Comparison of ENCODE assay signal across 34 cellular contexts in genomic region chr2:28322887-28323483, GRCh38.
DNase-seq lines count a peak whose midpoint lies in the region; ATAC-seq, FAIRE-seq and TF ChIP-seq lines count a peak whose summit lies in the region.
"Had no signal": no experiment of that assay in that cellular context is flagged by ENCODE, and none has a peak within 500 bp of the region (broad histone marks: within the 10 kb centered on the region; RNA-seq: fewer than 3 reads in every experiment).

No MANE protein-coding gene starts in this region.

- no peak overlapping the region for H3K18ac ChIP-seq in H1 (ENCODE audit: extremely low read depth, low read length)

- H3K23me2 ChIP-seq in H1 (ENCODE audit: low read depth, low read length) = no peaks in the 10 kb centered on the region

- DNase-seq in AG08396 (ENCODE audit: low spot score) (peak; percentile 22), WTC11 (ENCODE audit: low spot score) (no peak), H1 (ENCODE audit: low read depth in 1 of 2, low spot score in 2 of 2) (no peak), mesenteric fat pad (ENCODE audit: low spot score) (peak; percentile 60), left lung (no peak), colonic mucosa (no peak)
- DNase-seq: activated CD4-positive, alpha-beta T cell treated with anti-CD3 and anti-CD28 coated beads, Interleukin-2, amount 50 U/mL, for 4 hours; activated naive CD8-positive, alpha-beta T cell treated with anti-CD3 and anti-CD28 coated beads, Interleukin-2, amount 50 U/mL, for 24 hours; activated T-cell treated with anti-CD3 and anti-CD28 coated beads, Interleukin-2, amount 50 U/mL, for 72 hours; CD4-positive, alpha-beta T cell; effector memory CD4-positive, alpha-beta T cell; foreskin melanocyte; heart left ventricle; Kasumi-1; lower lobe of right lung; naive thymus-derived CD8-positive, alpha-beta T cell; NCI-H1436; NCI-H2081 treated with DMSO at 0.1 percent for 48 hours; NCI-H345; NCI-H69; PC-3; stimulated activated CD4-positive, alpha-beta T cell treated with anti-CD3 and anti-CD28 coated beads, Interleukin-1b, Interleukin-23, amount 100 ng/mL, for 48 hours; T-helper 17 cell; testis; uterus had no signal

- H4K20me1 ChIP-seq in H1 (replicated peaks in 1 of 2; ENCODE audit: control insufficient read depth in 1 of 2, insufficient read depth in 2 of 2, low read length in 2 of 2) = no peaks in the 10 kb centered on the region

- no peaks in the 10 kb centered on the region for H3K79me1 ChIP-seq in H1 (ENCODE audit: low read depth, low read length)

- POLR2A ChIA-PET in WTC11 (lab: Charles Lee) (no interaction called here), H1 (lab: Charles Lee; ENCODE audit: partially characterized antibody) (interaction anchor here (0.9 to 1.2 kb wide), 2 partner anchors 13 to 68 kb away, joined by 3 to 4 read pairs; no protein-coding TSS in a partner anchor)

- H4K91ac ChIP-seq in H1 (replicated peaks; ENCODE audit: insufficient read length, low read length) = peak overlapping the region; percentile 36

- H3K36me3 ChIP-seq in H1 (ENCODE audit: control insufficient read depth in 2 of 4, insufficient read depth in 4 of 4, low read length in 3 of 4) = no peaks in the 10 kb centered on the region
- peaks cover 0 to 12% of the 10 kb centered on the region in 2 donors for H3K36me3 ChIP-seq in left lung
- no peaks in the 10 kb centered on the region for H3K36me3 ChIP-seq in colonic mucosa
- H3K36me3 ChIP-seq: lower lobe of right lung, uterus had no signal

- no peak for TF ChIP-seq EP300 in H1 (IDR thresholded peaks at IDR 0.05; ENCODE audit: borderline replicate concordance in 1 of 2, low read depth in 2 of 2, low read length in 2 of 2)

- intact Hi-C loops in left lung (cut with DNase I) = no loop called here
- intact Hi-C loops in colonic mucosa (cut with DNase I) = no loop called here

- no peak overlapping the region for H2BK20ac ChIP-seq in H1 (ENCODE audit: low read length)

- peak overlapping the region; percentile 32; the same call in 1 of the 2 replicates for H2BK15ac ChIP-seq in H1 (ENCODE audit: low read length)

- H2BK120ac ChIP-seq in H1 (replicated peaks; ENCODE audit: low read depth, low read length) = no peak overlapping the region

- H3K4ac ChIP-seq in H1 (replicated peaks; ENCODE audit: insufficient read length, low read depth, low read length) = no peak overlapping the region

- peaks cover 50% of the 10 kb centered on the region for H3K4me1 Mint-ChIP-seq in WTC11

- no peak overlapping the region for H3K14ac ChIP-seq in H1 (ENCODE audit: insufficient read length)

- ATAC-seq in WTC11 (no peak), HG03095 (IDR thresholded peaks at IDR 0.05; ENCODE audit: unreplicated experiment) (no peak), left lung (no peak), GM19455 (IDR thresholded peaks at IDR 0.05; ENCODE audit: unreplicated experiment) (no peak)
- ATAC-seq: activated CD4-positive, CD25-positive, alpha-beta regulatory T cell treated with anti-CD3 and anti-CD28 coated beads, Interleukin-2, amount 50 U/mL, for 24 hours; activated naive CD8-positive, alpha-beta T cell treated with anti-CD3 and anti-CD28 coated beads, Interleukin-2, amount 50 U/mL, for 24 hours; activated T-cell treated with anti-CD3 and anti-CD28 coated beads, Interleukin-2, amount 50 U/mL, for 72 hours; HCT116; heart left ventricle; HepG2; lower lobe of right lung; naive thymus-derived CD8-positive, alpha-beta T cell; PC-3; T-helper 17 cell had no signal

- H3K9me3 Mint-ChIP-seq in WTC11 = no peaks in the 10 kb centered on the region
- H3K9me3 Mint-ChIP-seq: activated naive CD8-positive, alpha-beta T cell treated with anti-CD3 and anti-CD28 coated beads, Interleukin-2, amount 50 U/mL, for 24 hours; activated T-cell treated with anti-CD3 and anti-CD28 coated beads, Interleukin-2, amount 50 U/mL, for 72 hours; CD4-positive, alpha-beta T cell; naive thymus-derived CD8-positive, alpha-beta T cell; stimulated activated naive CD8-positive, alpha-beta T cell treated with anti-CD3 and anti-CD28 coated beads, Interleukin-15, Interleukin-2, amounts not matched to agents 100 ng/mL and 50 ng/mL, for 24 hours had no signal

- H3K4me1 ChIP-seq in H1 (replicated peaks in 1 of 4; ENCODE audit: control insufficient read depth in 3 of 4, insufficient read depth in 4 of 4, low read length in 3 of 4) (peaks cover 14 to 46% (median 29%) of the 10 kb centered on the region in 4 experiments), left lung (peaks cover 0 to 10% of the 10 kb centered on the region in 2 donors), colonic mucosa (no peaks in the 10 kb centered on the region)

- WGBS in H1 (ENCODE audit: extremely low coverage in 1 of 2, insufficient coverage in 1 of 2, insufficient read length in 1 of 2, insufficient replicate concordance in 2 of 2, low coverage in 1 of 2, low lambda C conversion rate in 2 of 2, missing lambda C conversion rate in 1 of 2), 2 experiments = 80% methylated on average over 7 of the region's 7 CpGs; no CpG with 5 or more reads in 1 of the 2 experiments

- no peak overlapping the region for H3K4me2 ChIP-seq in H1 (ENCODE audit: insufficient read depth in 1 of 2, low read depth in 2 of 2, low read length in 2 of 2)

- no peak for TF ChIP-seq RAD21 in H1 (IDR thresholded peaks at IDR 0.05 in 1 of 2, conservative IDR thresholded peaks at IDR 0.05 in 1 of 2; ENCODE audit: low read depth in 2 of 2, low read length in 2 of 2)

- FAIRE-seq in H1 (lab: Jason Lieb, UNC) = no peak
- FAIRE-seq: A204.1, colon, HepG2, TTC549 had no signal

- no peaks in the 10 kb centered on the region for H3K79me2 ChIP-seq in H1 (ENCODE audit: control insufficient read depth in 1 of 2, insufficient read depth in 2 of 2, low read length in 2 of 2)

- H3K9me3 ChIP-seq in H1 (ENCODE audit: insufficient read depth in 2 of 2, low read depth in 1 of 2, low read length in 1 of 2) = no peaks in the 10 kb centered on the region
- no peaks in the 10 kb centered on the region for H3K9me3 ChIP-seq in left lung
- H3K9me3 ChIP-seq in colonic mucosa = no peaks in the 10 kb centered on the region
- H3K9me3 ChIP-seq: heart left ventricle, lower lobe of right lung, testis, uterus had no signal

- H3K27me3 ChIP-seq in H1 (replicated peaks in 1 of 4; ENCODE audit: control insufficient read depth in 3 of 4, extremely low read depth in 1 of 4, insufficient read depth in 3 of 4, low read length in 3 of 4) (no peaks in the 10 kb centered on the region), left lung (no peaks in the 10 kb centered on the region), colonic mucosa (no peaks in the 10 kb centered on the region)
- H3K27me3 ChIP-seq: heart left ventricle, testis, uterus had no signal

- H2BK12ac ChIP-seq in H1 (ENCODE audit: low read depth, low read length) = peak overlapping the region; percentile 40; the same call in 1 of the 2 replicates

- no peak overlapping the region for H2AFZ ChIP-seq in H1 (ENCODE audit: low read length)

- 0 out of 2 replicates have a peak overlapping the region, but pooled peaks have one; percentile 60 for H3K27ac ChIP-seq in H1 (ENCODE audit: low read depth, low read length)
- H3K27ac ChIP-seq in left lung = no peak overlapping the region
- H3K27ac ChIP-seq in colonic mucosa = no peak overlapping the region
- H3K27ac ChIP-seq: heart left ventricle, lower lobe of right lung, testis, uterus had no signal

- no peak overlapping the region for H3K23ac ChIP-seq in H1 (ENCODE audit: insufficient read length)

- peak overlapping the region; percentile 68; the same call in 1 of the 2 replicates for H3K27ac Mint-ChIP-seq in WTC11
- H3K27ac Mint-ChIP-seq: activated naive CD8-positive, alpha-beta T cell treated with anti-CD3 and anti-CD28 coated beads, Interleukin-2, amount 50 U/mL, for 24 hours; activated T-cell treated with anti-CD3 and anti-CD28 coated beads, Interleukin-2, amount 50 U/mL, for 72 hours; CD4-positive, alpha-beta T cell; stimulated activated naive CD8-positive, alpha-beta T cell treated with anti-CD3 and anti-CD28 coated beads, Interleukin-15, Interleukin-2, amounts not matched to agents 100 ng/mL and 50 ng/mL, for 24 hours; T-helper 17 cell had no signal

- no peaks in the 10 kb centered on the region for H3K36me3 Mint-ChIP-seq in WTC11

- no peak for TF ChIP-seq POLR2A in H1 (IDR thresholded peaks at IDR 0.05; ENCODE audit: control extremely low read depth in 1 of 2, low read depth in 2 of 2, low read length in 2 of 2)

- no peak overlapping the region for H4K5ac ChIP-seq in H1 (ENCODE audit: insufficient read length, low read depth, low read length)

- H3K9ac ChIP-seq in H1 (replicated peaks in 1 of 4; ENCODE audit: extremely low read depth in 1 of 4, low read depth in 3 of 4, low read length in 3 of 4) = no peak overlapping the region
- H3K9ac ChIP-seq in colonic mucosa (ENCODE audit: low read depth in 2 of 2, low read length in 2 of 2) = no peak overlapping the region

- H2BK5ac ChIP-seq in H1 (ENCODE audit: low read depth, low read length) = no peak overlapping the region

- H3K4me3 Mint-ChIP-seq in WTC11 = no peak overlapping the region
- H3K4me3 Mint-ChIP-seq: activated naive CD8-positive, alpha-beta T cell treated with anti-CD3 and anti-CD28 coated beads, Interleukin-2, amount 50 U/mL, for 24 hours; activated T-cell treated with anti-CD3 and anti-CD28 coated beads, Interleukin-2, amount 50 U/mL, for 72 hours; CD4-positive, alpha-beta T cell; naive thymus-derived CD8-positive, alpha-beta T cell; stimulated activated naive CD8-positive, alpha-beta T cell treated with anti-CD3 and anti-CD28 coated beads, Interleukin-15, Interleukin-2, amounts not matched to agents 100 ng/mL and 50 ng/mL, for 24 hours; T-helper 17 cell had no signal

- CTCF ChIA-PET in WTC11 (lab: Charles Lee) = interaction anchor here (0.5 kb wide), 1 partner anchor 970 kb away, joined by 3 read pairs; no protein-coding TSS in a partner anchor
- CTCF ChIA-PET in H1 (lab: Charles Lee; ENCODE audit: partially characterized antibody) = interaction anchor here (1.3 kb wide), 1 partner anchor 11 kb away, joined by 4 read pairs; no protein-coding TSS in a partner anchor

- no peak for TF ChIP-seq CTCF in WTC11 (IDR thresholded peaks at IDR 0.05)
- no peak for TF ChIP-seq CTCF in H1 (IDR thresholded peaks at IDR 0.05; ENCODE audit: control extremely low read depth in 1 of 3, insufficient read depth in 1 of 3, low read depth in 1 of 3, low read length in 3 of 3)
- no peak for TF ChIP-seq CTCF in left lung (IDR thresholded peaks at IDR 0.05)
- TF ChIP-seq CTCF in colonic mucosa (IDR thresholded peaks at IDR 0.05) = no peak

- no peaks in the 10 kb centered on the region for H3K27me3 Mint-ChIP-seq in WTC11 (ENCODE audit: low read depth)
- H3K27me3 Mint-ChIP-seq: activated naive CD8-positive, alpha-beta T cell treated with anti-CD3 and anti-CD28 coated beads, Interleukin-2, amount 50 U/mL, for 24 hours; CD4-positive, alpha-beta T cell; naive thymus-derived CD8-positive, alpha-beta T cell; stimulated activated naive CD8-positive, alpha-beta T cell treated with anti-CD3 and anti-CD28 coated beads, Interleukin-15, Interleukin-2, amounts not matched to agents 100 ng/mL and 50 ng/mL, for 24 hours; T-helper 17 cell had no signal

- H3K4me3 ChIP-seq in H1 (ENCODE audit: extremely low read depth in 1 of 4, insufficient read depth in 2 of 4, low read depth in 3 of 4, low read length in 4 of 4) (no peak overlapping the region), left lung (no peak overlapping the region), colonic mucosa (no peak overlapping the region)
- H3K4me3 ChIP-seq: heart left ventricle, lower lobe of right lung, testis, uterus had no signal

- no peak overlapping the region for H3K56ac ChIP-seq in H1 (replicated peaks; ENCODE audit: insufficient read length, low read depth, low read length)

- H4K8ac ChIP-seq in H1 (ENCODE audit: extremely low read depth, insufficient read depth, low read length) = no peak overlapping the region; the same call in 1 of the 2 replicates

- no peak overlapping the region for H2AK5ac ChIP-seq in H1 (ENCODE audit: low read depth, low read length)

Comparison
In these comparisons a context has a peak if more than half of its experiments do, and no peak if none do; other contexts are left out.
1. DNase-seq: peak in AG08396 (single experiment) and mesenteric fat pad (single experiment); none in WTC11 (single experiment), H1 (0 of 2), left lung (0 of 2) and colonic mucosa (single experiment).